Comparison of ENCODE assay signal across 8 cellular contexts in genomic region chr14:30610719-30611388, GRCh38. TPM values are rescaled to one million over a fixed set of nuclear protein-coding genes. Genes with fewer than 3 reads are reported as not detected.
DNase-seq lines count a peak whose midpoint lies in the region; ATAC-seq and TF ChIP-seq lines count a peak whose summit lies in the region.

No MANE protein-coding gene starts in this region.

- H3K4me3 ChIP-seq in OCI-LY1 (ENCODE audit: low read depth, low read length, poor library complexity, severe bottlenecking) (no peak overlapping the region), neural progenitor cell (no peak overlapping the region)

- H3K79me2 ChIP-seq in OCI-LY1 (ENCODE audit: insufficient read depth, low read length) (no peaks in the 10 kb centered on the region), neural progenitor cell (ENCODE audit: low read depth) (no peaks in the 10 kb centered on the region)

- ATAC-seq in GM21737 (IDR thresholded peaks at IDR 0.05; ENCODE audit: unreplicated experiment), result no peak

- H3K36me3 ChIP-seq in OCI-LY1 (ENCODE audit: insufficient read depth, low read length) (peaks cover 64% of the 10 kb centered on the region), neural progenitor cell (peaks cover 34% of the 10 kb centered on the region)

- H3K4me1 ChIP-seq in OCI-LY1 (ENCODE audit: insufficient read depth, low read length, severe bottlenecking), result peaks cover 6% of the 10 kb centered on the region
- no peaks in the 10 kb centered on the region for H3K4me1 ChIP-seq in neural progenitor cell

- H3K4me1 Mint-ChIP-seq in neural progenitor cell, result no peaks in the 10 kb centered on the region

- DNase-seq in D341Med (ENCODE audit: low spot score) (peak; percentile 50), HuH-7.5 (ENCODE audit: low spot score) (peak; percentile 46), epithelial cell of prostate (ENCODE audit: low read depth, low spot score) (no peak), neural progenitor cell (ENCODE audit: low spot score) (no peak), 8988T (no peak), midbrain (lab: John Stamatoyannopoulos, UW) (no peak)

- H4K20me1 ChIP-seq in OCI-LY1 (ENCODE audit: insufficient read depth, low read length) (no peaks in the 10 kb centered on the region), neural progenitor cell (ENCODE audit: low read depth) (no peaks in the 10 kb centered on the region)

- H3K27me3 Mint-ChIP-seq in neural progenitor cell (ENCODE audit: insufficient read depth, low read depth), result no peaks in the 10 kb centered on the region

- no peaks in the 10 kb centered on the region for H3K9me2 ChIP-seq in OCI-LY1 (ENCODE audit: low read depth, low read length)

- TF ChIP-seq CTCF in OCI-LY1 (IDR thresholded peaks at IDR 0.05; ENCODE audit: low read length) (peak; percentile 50), neural progenitor cell (IDR thresholded peaks at IDR 0.05) (peak; percentile 8)

- H3K27ac ChIP-seq in OCI-LY1 (ENCODE audit: low read depth, low read length, poor library complexity, severe bottlenecking) (peak overlapping the region; percentile 37), epithelial cell of prostate (peak overlapping the region; percentile 44), neural progenitor cell (no peak overlapping the region)

- H3K4me2 ChIP-seq in OCI-LY1 (ENCODE audit: low read length), result no peak overlapping the region
- H3K4me2 ChIP-seq in neural progenitor cell, result no peak overlapping the region

- H3K27ac Mint-ChIP-seq in neural progenitor cell, result peak overlapping the region; percentile 31

- H3K9me3 Mint-ChIP-seq in neural progenitor cell, result no peaks in the 10 kb centered on the region

- peaks cover 11% of the 10 kb centered on the region for H3K36me3 Mint-ChIP-seq in neural progenitor cell

- H3K27me3 ChIP-seq in OCI-LY1 (ENCODE audit: insufficient read depth, low read length), result no peaks in the 10 kb centered on the region
- H3K27me3 ChIP-seq in neural progenitor cell, result no peaks in the 10 kb centered on the region

- H3K4me3 Mint-ChIP-seq in neural progenitor cell, result no peak overlapping the region

- H2AFZ ChIP-seq in OCI-LY1 (ENCODE audit: low read length) (no peak overlapping the region), neural progenitor cell (replicated peaks) (no peak overlapping the region)

- H3K9ac ChIP-seq in OCI-LY1 (ENCODE audit: low read length), result no peak overlapping the region
- H3K9ac ChIP-seq in neural progenitor cell, result no peak overlapping the region

- 0 out of 2 replicates have a peak, but pooled peaks cover 3% of the 10 kb centered on the region for H3F3A ChIP-seq in OCI-LY1 (ENCODE audit: insufficient read depth, low read length)
- peaks cover 10% of the 10 kb centered on the region for H3F3A ChIP-seq in neural progenitor cell (ENCODE audit: low read depth)

- H3K9me3 ChIP-seq in OCI-LY1 (ENCODE audit: low read length) (no peaks in the 10 kb centered on the region), neural progenitor cell (ENCODE audit: low read depth) (no peaks in the 10 kb centered on the region)

RNA-seq across cellular contexts. Expression of gene SCFD1, which starts 11.3 kb away (rescaled TPM):
- total RNA-seq in neural progenitor cell (ENCODE audit: low replicate concordance), result 70.2 and 115 TPM in 2 replicates

RNA-seq across cellular contexts. Expression of gene G2E3, which starts 51.9 kb away (rescaled TPM):
- total RNA-seq in neural progenitor cell (ENCODE audit: low replicate concordance), result 95.4 and 135 TPM in 2 replicates

Comparison
In these comparisons a context has a peak if more than half of its experiments do, and no peak if none do; other contexts are left out.
1. DNase-seq: peak in D341Med (single experiment) and HuH-7.5 (single experiment); none in epithelial cell of prostate (single experiment), neural progenitor cell (single experiment), 8988T (single experiment) and midbrain (single experiment).